ENCODE assay signal across 2 cellular contexts in genomic region chr12:108859923-108860291, GRCh38.
TF ChIP-seq lines count a peak whose summit lies in the region.

No MANE protein-coding gene starts in this region.

TF ChIP-seq in HepG2, 621 proteins besides CTCF, POLR2A, EP300 and RAD21:
- TF ChIP-seq TERF1 (CRISPR knock-in tag; IDR thresholded peaks at IDR 0.05) (no peak), HNRNPK (IDR thresholded peaks at IDR 0.05; ENCODE audit: low read depth, low read length, poor library complexity, severe bottlenecking) (peak; percentile 99), WIZ (CRISPR knock-in tag; IDR thresholded peaks at IDR 0.05) (no peak), AGO1 (IDR thresholded peaks at IDR 0.05; ENCODE audit: low read depth, low read length, poor library complexity, severe bottlenecking) (no peak), PCBP1 (IDR thresholded peaks at IDR 0.05; ENCODE audit: borderline replicate concordance, low read depth, low read length) (peak; percentile 94), ZNF784 (CRISPR knock-in tag; IDR thresholded peaks at IDR 0.05; ENCODE audit: borderline replicate concordance) (no peak), FOXO1 (CRISPR knock-in tag; IDR thresholded peaks at IDR 0.05) (no peak), PCBP2 (optimal IDR thresholded peaks at IDR 0.05; ENCODE audit: low read depth, low read length, poor library complexity, severe bottlenecking) (peak; percentile 85), ZNF501 (CRISPR knock-in tag; IDR thresholded peaks at IDR 0.05) (no peak), ZSCAN25 (CRISPR knock-in tag; IDR thresholded peaks at IDR 0.05) (peak; percentile 33; the same call in 1 of the 2 replicates), ZNF850 (CRISPR knock-in tag; conservative IDR thresholded peaks at IDR 0.05) (no peak), SIN3A (IDR thresholded peaks at IDR 0.05; ENCODE audit: borderline replicate concordance, low read depth, low read length) (no peak)

TF ChIP-seq in GM12878, 131 proteins besides CTCF, POLR2A, EP300 and RAD21:
- TF ChIP-seq SREBF2 (IDR thresholded peaks at IDR 0.05; ENCODE audit: low read length), result no peak
- TF ChIP-seq IRF4 (IDR thresholded peaks at IDR 0.05; ENCODE audit: low read depth, low read length), result no peak
- TF ChIP-seq EZH2 (IDR thresholded peaks at IDR 0.05; ENCODE audit: borderline replicate concordance, control insufficient read depth, low read depth, low read length), result no peak
- TF ChIP-seq ZNF384 (IDR thresholded peaks at IDR 0.05; ENCODE audit: borderline replicate concordance, low read depth, low read length), result no peak
- TF ChIP-seq CHD1 (IDR thresholded peaks at IDR 0.05; ENCODE audit: low read depth, low read length), result no peak
- no peak for TF ChIP-seq IKZF1 (conservative IDR thresholded peaks at IDR 0.05)
- TF ChIP-seq IKZF2 (IDR thresholded peaks at IDR 0.05), result no peak
- TF ChIP-seq ZBTB11 (CRISPR knock-in tag; IDR thresholded peaks at IDR 0.05), result no peak
- no peak for TF ChIP-seq HDAC2 (IDR thresholded peaks at IDR 0.05)
- no peak for TF ChIP-seq ZBTB40 (IDR thresholded peaks at IDR 0.05; ENCODE audit: borderline replicate concordance)
- no peak for TF ChIP-seq ZNF622 (IDR thresholded peaks at IDR 0.05)
- TF ChIP-seq ZBTB4 (CRISPR knock-in tag; IDR thresholded peaks at IDR 0.05), result no peak
- no peak for TF ChIP-seq ZNF592 (IDR thresholded peaks at IDR 0.05)
- TF ChIP-seq ELK1 (IDR thresholded peaks at IDR 0.05; ENCODE audit: low read depth, low read length), result no peak
- no peak for TF ChIP-seq MTA2 (IDR thresholded peaks at IDR 0.05; ENCODE audit: low read depth)
- no peak for TF ChIP-seq CBX3 (IDR thresholded peaks at IDR 0.05; ENCODE audit: borderline replicate concordance, low read depth)
- no peak for TF ChIP-seq SKIL (IDR thresholded peaks at IDR 0.05; ENCODE audit: low read depth, poor library complexity, severe bottlenecking)
- no peak for TF ChIP-seq PBX3 (IDR thresholded peaks at IDR 0.05; ENCODE audit: insufficient replicate concordance, low read depth, low read length)
- no peak for TF ChIP-seq BCL11A (IDR thresholded peaks at IDR 0.05; ENCODE audit: low read depth, low read length)
TF ChIP-seq in GM12878: peak in this region for 0.
